25 cellular contexts compared by ENCODE assay signal in the genomic region with DNA sequence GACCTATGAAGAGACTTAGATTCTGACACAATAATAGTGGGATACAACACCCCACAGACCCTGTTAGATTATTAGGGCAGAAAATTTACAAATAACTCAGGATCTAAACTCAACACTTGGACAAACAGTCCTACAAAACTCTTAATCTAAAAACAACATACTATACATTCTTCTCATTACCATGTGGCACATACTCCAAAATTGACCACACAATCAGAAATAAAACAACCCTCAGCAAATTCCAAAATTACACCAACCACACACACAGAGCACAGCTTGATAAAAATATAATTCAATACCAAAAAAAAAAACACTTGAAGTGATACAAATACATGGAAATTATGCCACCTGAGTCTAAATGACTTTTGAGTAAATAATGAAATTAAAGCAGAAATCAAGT. TPM values are rescaled to one million over a fixed set of nuclear protein-coding genes. Genes with fewer than 3 reads are reported as not detected.
DNase-seq lines count a peak whose midpoint lies in the region; ATAC-seq, FAIRE-seq and TF ChIP-seq lines count a peak whose summit lies in the region.
"Had no signal": no experiment of that assay in that cellular context is flagged by ENCODE, and none has a peak within 500 bp of the region (broad histone marks: within the 10 kb centered on the region; RNA-seq: fewer than 3 reads in every experiment).

No MANE protein-coding gene starts in this region.

- no peak for TF ChIP-seq CTCF in astrocyte (IDR thresholded peaks at IDR 0.05; ENCODE audit: insufficient read depth, low read depth, low read length)
- TF ChIP-seq CTCF in chondrocyte (IDR thresholded peaks at IDR 0.05) = no peak
- TF ChIP-seq CTCF in thyroid gland (IDR thresholded peaks at IDR 0.05) = no peak
- TF ChIP-seq CTCF in brain microvascular endothelial cell (IDR thresholded peaks at IDR 0.05; ENCODE audit: low read depth, low read length, missing control alignments) = no peak

- no peak overlapping the region for H3K4me3 Mint-ChIP-seq in astrocyte (ENCODE audit: unreplicated experiment)
- H3K4me3 Mint-ChIP-seq in chondrocyte (ENCODE audit: unreplicated experiment) = no peak overlapping the region
- H3K4me3 Mint-ChIP-seq: CD4-positive, alpha-beta T cell had no signal

- intact Hi-C loops in thyroid gland (cut with DNase I) = no loop called here

- H3K9ac ChIP-seq in astrocyte (ENCODE audit: low read length) = no peak overlapping the region
- H3K9ac ChIP-seq: BLaER1 had no signal

- H3K9me3 Mint-ChIP-seq in astrocyte (ENCODE audit: unreplicated experiment) (peaks cover 6% of the 10 kb centered on the region), chondrocyte (ENCODE audit: low read depth) (peaks cover 2% of the 10 kb centered on the region)

- no peak overlapping the region for H3K27ac ChIP-seq in astrocyte (ENCODE audit: low read depth, low read length)
- peak overlapping the region in 2 of 3 donors; percentile 27 to 42 for H3K27ac ChIP-seq in thyroid gland
- H3K27ac ChIP-seq in brain microvascular endothelial cell = no peak overlapping the region
- H3K27ac ChIP-seq: BLaER1, HL-60, PC-9 had no signal

- DNase-seq in astrocyte (ENCODE audit: low read depth) (peak; percentile 57), chondrocyte (ENCODE audit: low spot score) (no peak), iris pigment epithelial cell (ENCODE audit: low read depth) (peak; percentile 57), thyroid gland (no peak), brain microvascular endothelial cell (no peak), nucleus accumbens (lab: John Stamatoyannopoulos, UW) (no peak)
- DNase-seq: CD4-positive, alpha-beta T cell; COR-L47; DMS79; KBM-7; MM.1S; NCI-H1048; NCI-H1436; NCI-H187 treated with DMSO at 0.1 percent for 48 hours; NCI-H2107; NCI-H748 treated with DMSO at 0.1 percent for 48 hours; PC-9; RPMI8226; SHP77 treated with DMSO at 0.1 percent for 48 hours had no signal

- FAIRE-seq in astrocyte (lab: Jason Lieb, UNC) = peak; percentile 26
- FAIRE-seq: GM12878, H54, HepG2 had no signal

- no peaks in the 10 kb centered on the region for H3K27me3 Mint-ChIP-seq in astrocyte (ENCODE audit: low read depth, unreplicated experiment)
- H3K27me3 Mint-ChIP-seq in chondrocyte (ENCODE audit: low read depth) = no peaks in the 10 kb centered on the region
- H3K27me3 Mint-ChIP-seq: CD4-positive, alpha-beta T cell had no signal

- no peak overlapping the region for H3K27ac Mint-ChIP-seq in astrocyte (ENCODE audit: unreplicated experiment)
- peak overlapping the region; percentile 60 for H3K27ac Mint-ChIP-seq in chondrocyte (ENCODE audit: unreplicated experiment)
- H3K27ac Mint-ChIP-seq: CD4-positive, alpha-beta T cell had no signal

- no peak for TF ChIP-seq POLR2A in thyroid gland (IDR thresholded peaks at IDR 0.05)

- peaks cover 79% of the 10 kb centered on the region for H3K79me2 ChIP-seq in astrocyte (ENCODE audit: insufficient read depth, low read length)

- no peak overlapping the region for H2AFZ ChIP-seq in astrocyte (ENCODE audit: low read depth, low read length)
- H2AFZ ChIP-seq: PC-9 had no signal

- H3K9me3 ChIP-seq in astrocyte (ENCODE audit: insufficient read depth, low read depth, low read length) = no peaks in the 10 kb centered on the region
- H3K9me3 ChIP-seq in thyroid gland = no peaks in the 10 kb centered on the region

- H4K20me1 ChIP-seq in astrocyte (ENCODE audit: insufficient read depth, low read length) = no peaks in the 10 kb centered on the region

- H3K4me3 ChIP-seq in astrocyte (ENCODE audit: insufficient read depth, low read depth, low read length) (no peak overlapping the region), thyroid gland (replicated peaks in 1 of 3) (no peak overlapping the region), brain microvascular endothelial cell (ENCODE audit: low read depth, low read length) (no peak overlapping the region)
- H3K4me3 ChIP-seq: BLaER1, GM12878, PC-9 had no signal

- H3K36me3 ChIP-seq in astrocyte (ENCODE audit: insufficient read depth, low read length) (peaks cover 3% of the 10 kb centered on the region), thyroid gland (no peaks in the 10 kb centered on the region), brain microvascular endothelial cell (replicated peaks) (peaks cover 3% of the 10 kb centered on the region)

- no peak for ATAC-seq in HG03571 (IDR thresholded peaks at IDR 0.05; ENCODE audit: unreplicated experiment)
- ATAC-seq: GM12878, HepG2 had no signal

- H3K4me2 ChIP-seq in astrocyte (ENCODE audit: low read length) = no peak overlapping the region
- H3K4me2 ChIP-seq: BLaER1, PC-9 had no signal

- peaks cover 14% of the 10 kb centered on the region for H3K4me1 Mint-ChIP-seq in astrocyte (ENCODE audit: low read depth, unreplicated experiment)
- H3K4me1 Mint-ChIP-seq in chondrocyte (ENCODE audit: low read depth) = peaks cover 51% of the 10 kb centered on the region

- H3K27me3 ChIP-seq in astrocyte (ENCODE audit: insufficient read depth, low read length) (no peaks in the 10 kb centered on the region), thyroid gland (no peaks in the 10 kb centered on the region), brain microvascular endothelial cell (replicated peaks) (no peaks in the 10 kb centered on the region)
- H3K27me3 ChIP-seq: BLaER1 had no signal

- H3K36me3 Mint-ChIP-seq in astrocyte (ENCODE audit: low read depth, unreplicated experiment) (peaks cover 12% of the 10 kb centered on the region), chondrocyte (ENCODE audit: low read depth) (no peaks in the 10 kb centered on the region)

- H3K4me1 ChIP-seq in astrocyte (ENCODE audit: insufficient read depth, low read length) = peaks cover 9% of the 10 kb centered on the region
- H3K4me1 ChIP-seq in thyroid gland = peaks cover 48 to 56% of the 10 kb centered on the region in 2 donors
- H3K4me1 ChIP-seq: BLaER1 had no signal

- in situ Hi-C loops in brain microvascular endothelial cell (cut with HindIII; ENCODE audit: low pct_ligation_motif_present, low sequenced_read_pairs) = no loop called here

RNA-seq across cellular contexts. Expression of a gene that starts 7.8 kb away (rescaled TPM):
- total RNA-seq in astrocyte (5.6 and 7.1 TPM in 2 replicates), chondrocyte (3.2 to 7.5 TPM (median 3.9 TPM) in 3 replicates), thyroid gland (10 to 100 TPM; 72.4 to 86.1 (median 84.1) TPM)

Comparison
In these comparisons a context has a peak if more than half of its experiments do, and no peak if none do; other contexts are left out.
1. DNase-seq: peak in astrocyte (single experiment) and iris pigment epithelial cell (single experiment); none in chondrocyte (single experiment), thyroid gland (0 of 2), brain microvascular endothelial cell (single experiment) and nucleus accumbens (0 of 56).
2. H3K27ac ChIP-seq: peak in thyroid gland (2 of 3); none in astrocyte (single experiment) and brain microvascular endothelial cell (single experiment).